Comparison of ENCODE assay signal across 29 cellular contexts in the genomic region with DNA sequence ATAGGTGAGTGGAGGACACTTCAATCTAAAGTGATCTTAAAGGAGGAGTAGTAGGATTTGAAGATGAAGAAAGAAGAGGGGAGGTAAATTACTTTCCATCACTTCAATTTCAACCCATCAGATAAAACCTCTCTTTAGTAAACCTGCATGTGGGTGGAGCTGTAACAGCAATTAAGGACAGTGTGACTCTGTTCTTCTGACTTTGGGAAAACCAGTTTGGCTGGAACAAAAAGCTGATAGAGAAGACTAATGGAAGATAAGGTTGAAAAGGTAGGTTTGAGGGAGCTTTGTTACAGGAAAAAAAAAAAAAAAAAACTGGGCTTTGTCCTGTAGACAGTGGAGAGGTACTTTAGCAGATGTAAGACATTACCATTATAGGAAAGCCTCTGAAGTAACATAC. TPM values are rescaled to one million over a fixed set of nuclear protein-coding genes. Genes with fewer than 3 reads are reported as not detected.
A peak's percentile ranks its signal among the peaks of the same experiment; 100 is the strongest.
DNase-seq lines count a peak whose midpoint lies in the region; ATAC-seq, FAIRE-seq and TF ChIP-seq lines count a peak whose summit lies in the region.
"Had no signal": no experiment of that assay in that cellular context is flagged by ENCODE, and none has a peak within 500 bp of the region (broad histone marks: within the 10 kb centered on the region; RNA-seq: fewer than 3 reads in every experiment).

No MANE protein-coding gene starts in this region.

- H3K27ac Mint-ChIP-seq in MCF 10A (ENCODE audit: low read depth, unreplicated experiment): peak overlapping the region; percentile 10
- H3K27ac Mint-ChIP-seq in type B pancreatic cell: peak overlapping the region; percentile 62
- H3K27ac Mint-ChIP-seq: activated B cell treated with CpG ODN at 0.5 μM for 24 hours; activated naive CD8-positive, alpha-beta T cell treated with anti-CD3 and anti-CD28 coated beads for 36 hours; dendritic cell treated with granulocyte-macrophage colony-stimulating factor and Interleukin-4, amounts not matched to agents 40 ng/mL and 50 ng/mL, for 4 days; H9; stimulated activated effector memory CD8-positive, alpha-beta T cell treated with anti-CD3 and anti-CD28 coated beads, Interleukin-12 subunit alpha, Interleukin-12 subunit beta, amount 100 ng/mL, for 72 hours had no signal

- H3K36me3 Mint-ChIP-seq in MCF 10A (ENCODE audit: insufficient read depth, unreplicated experiment) (peaks cover 25% of the 10 kb centered on the region), type B pancreatic cell (peaks cover 23% of the 10 kb centered on the region)

- no peak overlapping the region for H3K4me3 ChIP-seq in breast epithelium
- peak overlapping the region in 2 of 3 experiments; percentile 5 to 9 for H3K4me3 ChIP-seq in keratinocyte (ENCODE audit: control insufficient read depth in 2 of 3, extremely low read depth in 1 of 3, insufficient read depth in 2 of 3, low read depth in 1 of 3, low read length in 3 of 3)
- H3K4me3 ChIP-seq: ascending aorta; BLaER1 treated with 17β-estradiol and CSF1 and Interleukin-3, amounts not matched to agents 10 nM and 100 nM; PC-9; testis; uterus had no signal

- no peak for TF ChIP-seq POLR2A in breast epithelium (IDR thresholded peaks at IDR 0.05)

- peaks cover 38% of the 10 kb centered on the region for H3K79me2 ChIP-seq in keratinocyte (ENCODE audit: control insufficient read depth, insufficient read depth, low read length)

- H3K9me3 ChIP-seq in breast epithelium (no peaks in the 10 kb centered on the region), keratinocyte (ENCODE audit: control insufficient read depth, low read depth, low read length) (no peaks in the 10 kb centered on the region)
- H3K9me3 ChIP-seq: ascending aorta, testis, uterus had no signal

- no peak for TF ChIP-seq CTCF in MCF 10A (IDR thresholded peaks at IDR 0.05; ENCODE audit: unreplicated experiment)
- no peak for TF ChIP-seq CTCF in breast epithelium (IDR thresholded peaks at IDR 0.05)
- TF ChIP-seq CTCF in VCaP (conservative IDR thresholded peaks at IDR 0.05): no peak
- no peak for TF ChIP-seq CTCF in keratinocyte (optimal IDR thresholded peaks at IDR 0.05 in 1 of 3, IDR thresholded peaks at IDR 0.05 in 1 of 3, conservative IDR thresholded peaks at IDR 0.05 in 1 of 3; ENCODE audit: extremely low read depth in 1 of 3, insufficient read depth in 2 of 3, low read length in 3 of 3)
- no peak for TF ChIP-seq CTCF in type B pancreatic cell (conservative IDR thresholded peaks at IDR 0.05)

- H3K4me2 ChIP-seq in keratinocyte (ENCODE audit: control insufficient read depth, extremely low read depth, insufficient read depth, low read depth, low read length): peak overlapping the region; percentile 53
- H3K4me2 ChIP-seq: BLaER1 treated with 17β-estradiol and CSF1 and Interleukin-3, amounts not matched to agents 10 nM and 100 nM had no signal

- H3K4me3 Mint-ChIP-seq in MCF 10A (ENCODE audit: unreplicated experiment): no peak overlapping the region
- H3K4me3 Mint-ChIP-seq in type B pancreatic cell: peak overlapping the region; percentile 73
- H3K4me3 Mint-ChIP-seq: activated B cell treated with CpG ODN at 0.5 μM for 24 hours; activated naive CD8-positive, alpha-beta T cell treated with anti-CD3 and anti-CD28 coated beads for 36 hours; dendritic cell treated with granulocyte-macrophage colony-stimulating factor and Interleukin-4, amounts not matched to agents 40 ng/mL and 50 ng/mL, for 4 days; H9; naive thymus-derived CD8-positive, alpha-beta T cell; stimulated activated effector memory CD8-positive, alpha-beta T cell treated with anti-CD3 and anti-CD28 coated beads, Interleukin-12 subunit alpha, Interleukin-12 subunit beta, amount 100 ng/mL, for 72 hours had no signal

- H3K4me1 Mint-ChIP-seq in MCF 10A (ENCODE audit: insufficient read depth, unreplicated experiment): peaks cover 29% of the 10 kb centered on the region
- peaks cover 18% of the 10 kb centered on the region for H3K4me1 Mint-ChIP-seq in type B pancreatic cell (ENCODE audit: unreplicated experiment)

- no peaks in the 10 kb centered on the region for H3K9me1 ChIP-seq in keratinocyte (ENCODE audit: control insufficient read depth, extremely low read depth, insufficient read depth, low read length)

- dilution Hi-C loops in keratinocyte (cut with MboI; ENCODE audit: extremely low pct_ligation_motif_present, low sequenced_read_pairs): no loop called here

- H3K4me1 ChIP-seq in breast epithelium (peaks cover 0 to 9% of the 10 kb centered on the region in 2 donors), keratinocyte (ENCODE audit: control insufficient read depth, extremely low read depth, insufficient read depth, low read length) (peaks cover 60% of the 10 kb centered on the region)
- H3K4me1 ChIP-seq: uterus had no signal

- peak; percentile 41 for FAIRE-seq in keratinocyte (lab: Jason Lieb, UNC)
- FAIRE-seq: kidney had no signal

- no peak for ATAC-seq in HG03280 (IDR thresholded peaks at IDR 0.05; ENCODE audit: unreplicated experiment)
- ATAC-seq: naive thymus-derived CD8-positive, alpha-beta T cell; stimulated activated effector memory CD8-positive, alpha-beta T cell treated with anti-CD3 and anti-CD28 coated beads, Interleukin-12 subunit alpha, Interleukin-12 subunit beta, amount 100 ng/mL, for 72 hours had no signal

- DNase-seq in MCF 10A (ENCODE audit: unreplicated experiment) (no peak), breast epithelium (ENCODE audit: low spot score in 2 of 2) (no peak), keratinocyte (ENCODE audit: low read depth, low spot score) (no peak), type B pancreatic cell (ENCODE audit: extremely low spot score, unreplicated experiment) (no peak), germinal center (ENCODE audit: low spot score) (no peak), hepatic stellate cell (ENCODE audit: low spot score) (no peak)
- DNase-seq: activated B cell treated with CpG ODN at 0.5 μM for 24 hours; activated CD4-positive, alpha-beta T cell treated with anti-CD3 and anti-CD28 coated beads, Interleukin-2, amount 50 U/mL, for 4 hours; activated naive CD8-positive, alpha-beta T cell treated with anti-CD3 and anti-CD28 coated beads for 36 hours; central memory CD4-positive, alpha-beta T cell; DND-41; H9; kidney; naive thymus-derived CD8-positive, alpha-beta T cell; NCI-H1105 treated with DMSO at 0.1 percent for 48 hours; NCI-H2081 treated with DMSO at 0.1 percent for 48 hours; NCI-H510A treated with DMSO at 0.1 percent for 48 hours; PC-9; SIG-M5; stimulated activated CD4-positive, alpha-beta T cell treated with anti-CD3 and anti-CD28 coated beads, Interleukin-4, amount 100 ng/mL, for 1 hour; T1000; testis; uterus had no signal

- BruUV-seq in MCF 10A (replicated peaks; lab: Mats Ljungman, UMichigan): no TSS peak

- H3K27ac ChIP-seq in breast epithelium (no peak overlapping the region), VCaP (peak overlapping the region; percentile 100), keratinocyte (ENCODE audit: control insufficient read depth, insufficient read depth, low read length) (peak overlapping the region; percentile 62)
- H3K27ac ChIP-seq: ascending aorta; BLaER1 treated with 17β-estradiol and CSF1 and Interleukin-3, amounts not matched to agents 10 nM and 100 nM; PC-9; testis; uterus had no signal

- H3K9me3 Mint-ChIP-seq in MCF 10A (ENCODE audit: unreplicated experiment) (no peaks in the 10 kb centered on the region), type B pancreatic cell (no peaks in the 10 kb centered on the region)
- H3K9me3 Mint-ChIP-seq: activated B cell treated with CpG ODN at 0.5 μM for 24 hours; activated naive CD8-positive, alpha-beta T cell treated with anti-CD3 and anti-CD28 coated beads for 36 hours; H9; naive thymus-derived CD8-positive, alpha-beta T cell; stimulated activated effector memory CD8-positive, alpha-beta T cell treated with anti-CD3 and anti-CD28 coated beads, Interleukin-12 subunit alpha, Interleukin-12 subunit beta, amount 100 ng/mL, for 72 hours had no signal

- H3K36me3 ChIP-seq in breast epithelium (no peaks in the 10 kb centered on the region), keratinocyte (ENCODE audit: control insufficient read depth in 2 of 2, extremely low read depth in 1 of 2, insufficient read depth in 2 of 2, low read length in 2 of 2) (no peaks in the 10 kb centered on the region)
- H3K36me3 ChIP-seq: ascending aorta, uterus had no signal

- H3K27me3 Mint-ChIP-seq in MCF 10A (ENCODE audit: insufficient read depth, unreplicated experiment) (no peaks in the 10 kb centered on the region), type B pancreatic cell (no peaks in the 10 kb centered on the region)
- H3K27me3 Mint-ChIP-seq: activated B cell treated with CpG ODN at 0.5 μM for 24 hours; activated naive CD8-positive, alpha-beta T cell treated with anti-CD3 and anti-CD28 coated beads for 36 hours; dendritic cell treated with granulocyte-macrophage colony-stimulating factor and Interleukin-4, amounts not matched to agents 40 ng/mL and 50 ng/mL, for 4 days had no signal

- H2AFZ ChIP-seq in keratinocyte (ENCODE audit: control insufficient read depth, low read length): no peak overlapping the region
- H2AFZ ChIP-seq: PC-9 had no signal

- POLR2A ChIA-PET in MCF 10A (lab: Yijun Ruan, JAX): interaction anchor here (1.7 to 11.3 kb wide), 2 partner anchors 10 to 61 kb away, joined by 7 to 284 read pairs; no protein-coding TSS in a partner anchor

- CTCF ChIA-PET in MCF 10A (lab: Yijun Ruan, JAX): interaction anchor here (0.9 to 1.4 kb wide), 2 partner anchors 13 to 47 kb away, joined by 3 read pairs; no protein-coding TSS in a partner anchor

- H3K27me3 ChIP-seq in breast epithelium: no peaks in the 10 kb centered on the region
- H3K27me3 ChIP-seq in keratinocyte (ENCODE audit: control insufficient read depth, extremely low read depth, insufficient read depth, low read length): no peaks in the 10 kb centered on the region
- H3K27me3 ChIP-seq: ascending aorta; BLaER1 treated with 17β-estradiol and CSF1 and Interleukin-3, amounts not matched to agents 10 nM and 100 nM; testis; uterus had no signal

- H4K20me1 ChIP-seq in keratinocyte (ENCODE audit: control insufficient read depth, extremely low read depth, insufficient read depth, low read length): no peaks in the 10 kb centered on the region
- H4K20me1 ChIP-seq: BLaER1 treated with 17β-estradiol and CSF1 and Interleukin-3, amounts not matched to agents 10 nM and 100 nM had no signal

- intact Hi-C loops in MCF 10A (cut with micrococcal nuclease): loop anchor here (10.0 kb wide), 1 partner anchor 246 kb away; a partner anchor contains a TSS
- intact Hi-C loops in breast epithelium (cut with DNase I; ENCODE audit: low total_unique reads): loop anchor here (1.0 kb wide), 1 partner anchor 19 kb away; no protein-coding TSS in a partner anchor

- H3K9ac ChIP-seq in keratinocyte (ENCODE audit: control insufficient read depth, extremely low read depth, insufficient read depth, low read length): peak overlapping the region; percentile 28
- H3K9ac ChIP-seq: BLaER1 treated with 17β-estradiol and CSF1 and Interleukin-3, amounts not matched to agents 10 nM and 100 nM had no signal

RNA-seq across cellular contexts. Expression of a gene that starts 4.5 kb away (rescaled TPM):
- total RNA-seq in MCF 10A (2022): 71.5 and 73.6 TPM in 2 replicates
- 10 to 100 TPM; 34.6 to 46.1 (median 42.0) TPM for total RNA-seq in breast epithelium
- polyA plus RNA-seq in keratinocyte: 62.0 to 73.3 TPM (median 68.5 TPM) in 3 replicates
- 10.7 TPM for polyA plus RNA-seq in keratinocyte (2011; ENCODE audit: low read depth)
- polyA plus RNA-seq in keratinocyte (2011; cell fraction: cytosol; rRNA removed): 44.5 and 70.9 TPM in 2 replicates
- 52.7 and 60.1 TPM in 2 replicates for polyA plus RNA-seq in keratinocyte (2011; cell fraction: nucleus; rRNA removed)
- polyA plus RNA-seq in keratinocyte (2012; ENCODE audit: low replicate concordance): 33.2 and 50.8 TPM in 2 replicates
- 122 to 165 TPM (median 142 TPM) in 3 replicates for polyA minus RNA-seq in keratinocyte
- 90.7 TPM for polyA minus RNA-seq in keratinocyte (2011; cell fraction: cytosol; rRNA and poly(A)+ RNA removed)
- 97.9 and 213 TPM in 2 replicates for polyA minus RNA-seq in keratinocyte (2011; cell fraction: nucleus; rRNA and poly(A)+ RNA removed)
- total RNA-seq in type B pancreatic cell (ENCODE audit: low replicate concordance): 60.5 and 62.9 TPM in 2 replicates

Comparison
In these comparisons a context has a peak if more than half of its experiments do, and no peak if none do; other contexts are left out.
1. H3K27ac ChIP-seq: peak in VCaP (single experiment) and keratinocyte (single experiment); none in breast epithelium (0 of 2).
2. H3K4me3 ChIP-seq: peak in keratinocyte (2 of 3); none in breast epithelium (0 of 3).